Comparison of ENCODE assay signal across 18 cellular contexts in the genomic region with DNA sequence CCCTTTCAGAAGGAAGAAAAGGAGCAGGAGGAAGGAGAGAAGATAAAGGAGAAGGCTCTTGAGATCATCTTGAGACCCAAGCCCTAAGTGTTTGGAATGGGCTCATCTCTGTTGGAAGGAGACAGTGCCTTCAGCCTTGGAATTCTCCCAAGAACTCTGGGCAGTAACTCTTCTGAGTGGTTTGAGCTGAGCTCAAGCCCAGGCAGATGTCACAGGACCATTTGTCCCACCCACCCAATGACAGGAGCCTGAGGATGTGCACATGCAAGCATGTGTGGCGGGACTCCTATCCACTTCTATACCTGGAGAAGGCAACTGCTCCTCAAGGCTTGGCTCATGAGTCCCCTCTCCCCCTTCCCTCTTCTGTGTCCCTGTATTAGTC. TPM values are rescaled to one million over a fixed set of nuclear protein-coding genes. Genes with fewer than 3 reads are reported as not detected.
A peak's percentile ranks its signal among the peaks of the same experiment; 100 is the strongest.
DNase-seq lines count a peak whose midpoint lies in the region; ATAC-seq and TF ChIP-seq lines count a peak whose summit lies in the region.
"Had no signal": no experiment of that assay in that cellular context is flagged by ENCODE, and none has a peak within 500 bp of the region (broad histone marks: within the 10 kb centered on the region; RNA-seq: fewer than 3 reads in every experiment).

No MANE protein-coding gene starts in this region.

- H3K9me3 ChIP-seq in OCI-LY7 (ENCODE audit: low read length) (peaks cover 12% of the 10 kb centered on the region; the same call in 1 of the 2 replicates), left ventricle myocardium inferior (replicated peaks) (no peaks in the 10 kb centered on the region)
- H3K9me3 ChIP-seq: BE2C had no signal

- DNase-seq in NCI-H82 (lab: John Stamatoyannopoulos, UW) (peak; percentile 58), NCI-H82 treated with DMSO at 0.1 percent for 48 hours (lab: John Stamatoyannopoulos, UW; ENCODE audit: unreplicated experiment) (no peak), AG20443 (ENCODE audit: low spot score) (peak; percentile 34), OCI-LY7 (ENCODE audit: low spot score) (no peak), left ventricle myocardium inferior (no peak)
- DNase-seq: ACHN; BE2C; CD4-positive, alpha-beta memory T cell; DMS153; DMS79 treated with DMSO at 0.1 percent for 48 hours; GDM1; H7 had no signal

- no peak for ATAC-seq in GM18511 (IDR thresholded peaks at IDR 0.05; ENCODE audit: unreplicated experiment)
- ATAC-seq: GM23338 had no signal

- H3K27ac ChIP-seq in OCI-LY7 (ENCODE audit: low read depth, low read length, poor library complexity, severe bottlenecking): peak overlapping the region; percentile 42
- no peak overlapping the region for H3K27ac ChIP-seq in left ventricle myocardium inferior (replicated peaks)
- H3K27ac ChIP-seq: C4-2B, HL-60 had no signal

- H2AFZ ChIP-seq in OCI-LY7 (ENCODE audit: low read length): peak overlapping the region; percentile 60; the same call in 1 of the 2 replicates
- H2AFZ ChIP-seq: GM23338 had no signal

- peaks cover 6% of the 10 kb centered on the region for H3K27me3 Mint-ChIP-seq in nephron (ENCODE audit: low read depth)

- no peaks in the 10 kb centered on the region for H4K20me1 ChIP-seq in OCI-LY7 (ENCODE audit: insufficient read depth, low read length)

- no peaks in the 10 kb centered on the region for H3K9me2 ChIP-seq in OCI-LY7 (ENCODE audit: insufficient read depth, low read length)

- H3K27ac Mint-ChIP-seq in nephron: peak overlapping the region; percentile 30 to 92 (median 80)
- H3K27ac Mint-ChIP-seq: CD4-positive, alpha-beta memory T cell; GM23338 had no signal

- TF ChIP-seq CTCF in OCI-LY7 (conservative IDR thresholded peaks at IDR 0.05; ENCODE audit: low read length) (no peak), nephron (IDR thresholded peaks at IDR 0.05; ENCODE audit: unreplicated experiment in 3 of 3) (no peak), left ventricle myocardium inferior (IDR thresholded peaks at IDR 0.05; ENCODE audit: borderline replicate concordance) (no peak)

- CTCF ChIA-PET in OCI-LY7 (lab: Charles Lee; ENCODE audit: unreplicated experiment): no interaction called here

- H3K9me3 Mint-ChIP-seq in nephron: peaks cover 3% of the 10 kb centered on the region
- H3K9me3 Mint-ChIP-seq: CD4-positive, alpha-beta memory T cell; GM23338 had no signal

- no peak overlapping the region for H3K4me3 Mint-ChIP-seq in nephron
- H3K4me3 Mint-ChIP-seq: CD4-positive, alpha-beta memory T cell; GM23338 had no signal

- POLR2A ChIA-PET in OCI-LY7 (lab: Charles Lee): interaction anchor here (1.0 to 1.7 kb wide), 2 partner anchors 23 to 24 kb away, joined by 3 to 5 read pairs; a partner anchor contains a TSS

- H3K27me3 ChIP-seq in left ventricle myocardium inferior (ENCODE audit: low read depth): no peaks in the 10 kb centered on the region
- H3K27me3 ChIP-seq: BE2C had no signal

- intact Hi-C loops in OCI-LY7 (cut with micrococcal nuclease; ENCODE audit: unreplicated experiment): no loop called here
- intact Hi-C loops in left ventricle myocardium inferior (cut with micrococcal nuclease): no loop called here

- peak overlapping the region; percentile 32 for H3K4me2 ChIP-seq in OCI-LY7 (ENCODE audit: low read length)
- H3K4me2 ChIP-seq: GM23338 had no signal

- H3K4me1 Mint-ChIP-seq in nephron: peaks cover 22% of the 10 kb centered on the region
- H3K4me1 Mint-ChIP-seq: GM23338 had no signal

- no peaks in the 10 kb centered on the region for H3K36me3 Mint-ChIP-seq in nephron (ENCODE audit: low read depth)
- H3K36me3 Mint-ChIP-seq: CD4-positive, alpha-beta memory T cell had no signal

- no peaks in the 10 kb centered on the region for H3K79me2 ChIP-seq in OCI-LY7 (ENCODE audit: insufficient read depth, low read depth, low read length)

- no TSS peak for BruUV-seq in OCI-LY7 (replicated peaks; lab: Mats Ljungman, UMichigan)

- H3K4me3 ChIP-seq in OCI-LY7 (ENCODE audit: low read depth, low read length, poor library complexity, severe bottlenecking) (peak overlapping the region; percentile 5), left ventricle myocardium inferior (no peak overlapping the region)
- H3K4me3 ChIP-seq: GM23338 had no signal

- H3K4me1 ChIP-seq in OCI-LY7 (ENCODE audit: insufficient read depth, low read length, poor library complexity, severe bottlenecking): peaks cover 22% of the 10 kb centered on the region
- H3K4me1 ChIP-seq in left ventricle myocardium inferior: no peaks in the 10 kb centered on the region
- H3K4me1 ChIP-seq: BE2C had no signal

- H3K36me3 ChIP-seq in OCI-LY7 (ENCODE audit: insufficient read depth, low read length) (peaks cover 4% of the 10 kb centered on the region; the same call in 1 of the 2 replicates), left ventricle myocardium inferior (no peaks in the 10 kb centered on the region)
- H3K36me3 ChIP-seq: BE2C had no signal

RNA-seq across cellular contexts. Expression of a gene that starts 14.7 kb away (rescaled TPM):
- total RNA-seq in OCI-LY7 (2014; rRNA removed; shearing (Covaris generic)): not detected in 2 replicates
- total RNA-seq in OCI-LY7 (2022) (not detected in 2 replicates), left ventricle myocardium inferior (4.5 TPM)
- total RNA-seq: A172; CD4-positive, alpha-beta memory T cell; H7 had no signal

RNA-seq across cellular contexts. Expression of a gene that starts 22.8 kb away (rescaled TPM):
- total RNA-seq in OCI-LY7 (2014; rRNA removed; shearing (Covaris generic)): 8.9 and 11.0 TPM in 2 replicates
- total RNA-seq in OCI-LY7 (2022): 4.0 and 4.1 TPM in 2 replicates
- 76.2 TPM for total RNA-seq in left ventricle myocardium inferior

Comparison
In these comparisons a context has a peak if more than half of its experiments do, and no peak if none do; other contexts are left out.
1. DNase-seq: peak in NCI-H82 (single experiment) and AG20443 (single experiment); none in NCI-H82 treated with DMSO at 0.1 percent for 48 hours (single experiment), OCI-LY7 (single experiment) and left ventricle myocardium inferior (single experiment).